Comparison of ENCODE assay signal across 9 cellular contexts in the genomic region with DNA sequence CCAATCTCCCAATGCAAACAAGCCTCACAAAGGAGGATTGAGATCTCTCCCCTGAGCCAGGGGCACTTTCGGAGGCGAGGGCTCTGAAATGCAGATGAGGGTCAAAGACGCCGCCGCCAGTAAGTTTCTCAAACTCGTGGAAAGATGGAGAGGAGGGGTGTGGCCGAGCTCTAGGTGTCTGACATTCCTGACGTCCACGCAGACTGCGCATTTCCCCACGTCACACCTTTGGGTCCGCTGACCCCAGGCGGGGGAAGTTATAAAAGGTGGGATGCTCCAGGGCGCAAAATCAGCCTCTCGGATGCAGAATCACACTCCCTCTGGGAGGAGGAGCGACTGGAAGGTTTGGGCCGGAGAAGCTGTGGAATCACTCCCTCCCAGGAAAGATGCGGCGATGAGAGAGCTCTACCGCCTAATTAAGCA. TPM values are rescaled to one million over a fixed set of nuclear protein-coding genes. Genes with fewer than 3 reads are reported as not detected.
DNase-seq lines count a peak whose midpoint lies in the region; ATAC-seq and TF ChIP-seq lines count a peak whose summit lies in the region.
"Had no signal": no experiment of that assay in that cellular context is flagged by ENCODE, and none has a peak within 500 bp of the region (broad histone marks: within the 10 kb centered on the region; RNA-seq: fewer than 3 reads in every experiment).

No MANE protein-coding gene starts in this region.

- no peak for DNase-seq in activated CD8-positive, alpha-beta memory T cell treated with anti-CD3 and anti-CD28 coated beads, Interleukin-2, amount 10 ng/mL, durations not matched to agents 7 days and 5 days
- no peak for DNase-seq in activated CD8-positive, alpha-beta memory T cell treated with anti-CD3 and anti-CD28 coated beads for 24 hours
- DNase-seq in activated CD4-positive, alpha-beta memory T cell treated with anti-CD3 and anti-CD28 coated beads for 36 hours = no peak
- DNase-seq in thoracic aorta (ENCODE audit: low spot score) (no peak), hypothalamus (lab: John Stamatoyannopoulos, UW) (no peak)

- no peak for TF ChIP-seq CTCF in thoracic aorta (IDR thresholded peaks at IDR 0.05)

- peak overlapping the region; percentile 54 for H3K4me3 Mint-ChIP-seq in activated CD8-positive, alpha-beta memory T cell treated with anti-CD3 and anti-CD28 coated beads, Interleukin-2, amount 10 ng/mL, durations not matched to agents 7 days and 5 days
- H3K4me3 Mint-ChIP-seq in activated CD4-positive, alpha-beta memory T cell treated with anti-CD3 and anti-CD28 coated beads for 36 hours = peak overlapping the region; percentile 61

- H3K27ac ChIP-seq in iPS-20b (ENCODE audit: low read length) = no peak overlapping the region
- no peak overlapping the region for H3K27ac ChIP-seq in thoracic aorta

- H3K4me3 ChIP-seq in iPS-20b (ENCODE audit: low read length) (peak overlapping the region; percentile 69), thoracic aorta (peak overlapping the region; percentile 79)

- ATAC-seq in activated CD8-positive, alpha-beta memory T cell treated with anti-CD3 and anti-CD28 coated beads, Interleukin-2, amount 10 ng/mL, durations not matched to agents 7 days and 5 days = no peak
- ATAC-seq in thoracic aorta (ENCODE audit: insufficient number of reproducible peaks, low FRiP score, low read depth) (no peak), GM19467 (IDR thresholded peaks at IDR 0.05; ENCODE audit: unreplicated experiment) (no peak), HG03354 (IDR thresholded peaks at IDR 0.05; ENCODE audit: poor library complexity, severe bottlenecking, unreplicated experiment) (no peak)

- intact Hi-C loops in activated CD4-positive, alpha-beta memory T cell treated with anti-CD3 and anti-CD28 coated beads for 36 hours (cut with micrococcal nuclease) = loop anchor here (5.0 kb wide), 1 partner anchor 185 kb away; no protein-coding TSS in a partner anchor

- H3K9me3 ChIP-seq in iPS-20b (ENCODE audit: insufficient read depth, low read depth, low read length) = no peaks in the 10 kb centered on the region
- no peaks in the 10 kb centered on the region for H3K9me3 ChIP-seq in thoracic aorta

- H3K27me3 Mint-ChIP-seq in activated CD8-positive, alpha-beta memory T cell treated with anti-CD3 and anti-CD28 coated beads, Interleukin-2, amount 10 ng/mL, durations not matched to agents 7 days and 5 days = peaks cover 97% of the 10 kb centered on the region
- H3K27me3 Mint-ChIP-seq in activated CD4-positive, alpha-beta memory T cell treated with anti-CD3 and anti-CD28 coated beads for 36 hours = peaks cover 80% of the 10 kb centered on the region

- H3K36me3 ChIP-seq in iPS-20b (ENCODE audit: insufficient read depth, low read depth, low read length) (no peaks in the 10 kb centered on the region), thoracic aorta (no peaks in the 10 kb centered on the region)

- H3K4me1 Mint-ChIP-seq in activated CD8-positive, alpha-beta memory T cell treated with anti-CD3 and anti-CD28 coated beads, Interleukin-2, amount 10 ng/mL, durations not matched to agents 7 days and 5 days = peaks cover 30% of the 10 kb centered on the region
- peaks cover 36% of the 10 kb centered on the region for H3K4me1 Mint-ChIP-seq in activated CD4-positive, alpha-beta memory T cell treated with anti-CD3 and anti-CD28 coated beads for 36 hours (ENCODE audit: low read depth)

- no peak overlapping the region for H3K27ac Mint-ChIP-seq in activated CD8-positive, alpha-beta memory T cell treated with anti-CD3 and anti-CD28 coated beads, Interleukin-2, amount 10 ng/mL, durations not matched to agents 7 days and 5 days
- no peak overlapping the region for H3K27ac Mint-ChIP-seq in activated CD4-positive, alpha-beta memory T cell treated with anti-CD3 and anti-CD28 coated beads for 36 hours

- H3K27me3 ChIP-seq in iPS-20b (ENCODE audit: insufficient read depth, low read length) (peaks cover 100% of the 10 kb centered on the region), thoracic aorta (replicated peaks; ENCODE audit: insufficient read depth) (peaks cover 19% of the 10 kb centered on the region)

- H3K4me1 ChIP-seq in iPS-20b (ENCODE audit: insufficient read depth, low read length) (peaks cover 19% of the 10 kb centered on the region; the same call in 1 of the 2 replicates), thoracic aorta (ENCODE audit: control insufficient read depth in 1 of 2, low read depth in 2 of 2) (peaks cover 19 to 47% of the 10 kb centered on the region in 2 donors)

- POLR2A ChIA-PET in activated CD4-positive, alpha-beta memory T cell treated with anti-CD3 and anti-CD28 coated beads for 36 hours (lab: Charles Lee) = no interaction called here

- no peaks in the 10 kb centered on the region for H3K36me3 Mint-ChIP-seq in activated CD8-positive, alpha-beta memory T cell treated with anti-CD3 and anti-CD28 coated beads, Interleukin-2, amount 10 ng/mL, durations not matched to agents 7 days and 5 days
- H3K36me3 Mint-ChIP-seq in activated CD4-positive, alpha-beta memory T cell treated with anti-CD3 and anti-CD28 coated beads for 36 hours = no peaks in the 10 kb centered on the region

- CTCF ChIA-PET in activated CD8-positive, alpha-beta memory T cell treated with anti-CD3 and anti-CD28 coated beads, Interleukin-2, amount 10 ng/mL, durations not matched to agents 7 days and 5 days (lab: Charles Lee) = interaction anchor here (1.3 to 2.7 kb wide), 3 partner anchors 11 to 97 kb away, joined by 4 to 9 read pairs (median 5); a partner anchor contains a TSS
- CTCF ChIA-PET in activated CD4-positive, alpha-beta memory T cell treated with anti-CD3 and anti-CD28 coated beads for 36 hours (lab: Charles Lee) = interaction anchor here (0.6 to 1.1 kb wide), 3 partner anchors 39 to 616 kb away, joined by 3 to 5 read pairs (median 3); a partner anchor contains a TSS

- H3K9ac ChIP-seq in iPS-20b (ENCODE audit: low read depth, low read length) = no peak overlapping the region; the same call in 1 of the 2 replicates

- no peaks in the 10 kb centered on the region for H3K9me3 Mint-ChIP-seq in activated CD8-positive, alpha-beta memory T cell treated with anti-CD3 and anti-CD28 coated beads, Interleukin-2, amount 10 ng/mL, durations not matched to agents 7 days and 5 days (ENCODE audit: low read depth)
- H3K9me3 Mint-ChIP-seq in activated CD4-positive, alpha-beta memory T cell treated with anti-CD3 and anti-CD28 coated beads for 36 hours = no peaks in the 10 kb centered on the region

RNA-seq across cellular contexts. Expression of a gene that starts 2.1 kb away (rescaled TPM):
- under 1 TPM in 1 of 2 experiments, not detected in 1; 0.33 TPM for total RNA-seq in activated CD8-positive, alpha-beta memory T cell treated with anti-CD3 and anti-CD28 coated beads, Interleukin-2, amount 10 ng/mL, durations not matched to agents 7 days and 5 days
- total RNA-seq in activated CD4-positive, alpha-beta memory T cell treated with anti-CD3 and anti-CD28 coated beads for 36 hours = not detected
- total RNA-seq in thoracic aorta = under 1 TPM in 1 of 2 donors, not detected in 1; 0.14 TPM
- total RNA-seq: subcutaneous adipose tissue had no signal

RNA-seq across cellular contexts. Expression of a gene that starts 38.8 kb away (rescaled TPM):
- 100 to 1,000 TPM; 162 to 174 TPM for total RNA-seq in activated CD8-positive, alpha-beta memory T cell treated with anti-CD3 and anti-CD28 coated beads, Interleukin-2, amount 10 ng/mL, durations not matched to agents 7 days and 5 days
- 100 to 1,000 TPM; 179 to 182 TPM for total RNA-seq in activated CD4-positive, alpha-beta memory T cell treated with anti-CD3 and anti-CD28 coated beads for 36 hours
- total RNA-seq in thoracic aorta = 100 to 1,000 TPM in 1 of 2 donors, 10 to 100 TPM in 1; 48.1 to 149 TPM
